In genomic region chr4:17494258-17494657, GRCh38 we compare ENCODE assay signal across 13 cellular contexts. TPM values are rescaled to one million over a fixed set of nuclear protein-coding genes. Genes with fewer than 3 reads are reported as not detected.
DNase-seq lines count a peak whose midpoint lies in the region; ATAC-seq, FAIRE-seq and TF ChIP-seq lines count a peak whose summit lies in the region.
"Had no signal": no experiment of that assay in that cellular context is flagged by ENCODE, and none has a peak within 500 bp of the region (broad histone marks: within the 10 kb centered on the region; RNA-seq: fewer than 3 reads in every experiment).

No MANE protein-coding gene starts in this region.

- H3K9ac ChIP-seq in GM23248 (no peak overlapping the region), endothelial cell of umbilical vein (replicated peaks; ENCODE audit: extremely low read depth, insufficient read depth, low read length) (no peak overlapping the region)

- no peak for TF ChIP-seq POLR2A in endothelial cell of umbilical vein (IDR thresholded peaks at IDR 0.05; ENCODE audit: low read depth, low read length)
- TF ChIP-seq POLR2A in tibial nerve (IDR thresholded peaks at IDR 0.05), result no peak
- no peak for TF ChIP-seq POLR2A in prostate gland (IDR thresholded peaks at IDR 0.05)

- H3K9me2 ChIP-seq in GM23248 (ENCODE audit: insufficient read depth), result no peaks in the 10 kb centered on the region

- H3K9me1 ChIP-seq in endothelial cell of umbilical vein (replicated peaks; ENCODE audit: control insufficient read depth, extremely low read depth, insufficient read depth, low read length), result no peaks in the 10 kb centered on the region

- H2AFZ ChIP-seq in GM23248 (no peak overlapping the region), endothelial cell of umbilical vein (ENCODE audit: low read depth, low read length) (no peak overlapping the region)

- intact Hi-C loops in endothelial cell of umbilical vein (cut with micrococcal nuclease) (no loop called here), prostate gland (cut with DNase I) (no loop called here)

- no peak overlapping the region for H3K4me2 ChIP-seq in GM23248 (ENCODE audit: unreplicated experiment)
- no peak overlapping the region for H3K4me2 ChIP-seq in endothelial cell of umbilical vein (ENCODE audit: insufficient read depth, low read length)

- dilution Hi-C loops in endothelial cell of umbilical vein (cut with MboI; ENCODE audit: extremely low pct_ligation_motif_present, low sequenced_read_pairs), result no loop called here

- BruUV-seq in endothelial cell of umbilical vein (replicated peaks; lab: Mats Ljungman, UMichigan), result no TSS peak

- H3K27me3 ChIP-seq in GM23248 (replicated peaks; ENCODE audit: insufficient read depth), result no peaks in the 10 kb centered on the region
- H3K27me3 ChIP-seq in endothelial cell of umbilical vein (ENCODE audit: control insufficient read depth in 2 of 2, insufficient read depth in 2 of 2, low read length in 2 of 2), result no peaks in the 10 kb centered on the region
- no peaks in the 10 kb centered on the region for H3K27me3 ChIP-seq in tibial nerve
- no peaks in the 10 kb centered on the region for H3K27me3 ChIP-seq in prostate gland (replicated peaks; ENCODE audit: insufficient read depth)
- H3K27me3 ChIP-seq: thyroid gland had no signal

- POLR2A ChIA-PET in endothelial cell of umbilical vein (lab: Charles Lee), result no interaction called here

- 27% methylated on average over 3 of the region's 3 CpGs for WGBS in GM23248 (ENCODE audit: low coverage in 1 of 2, low lambda C conversion rate in 2 of 2, missing lambda C conversion rate in 2 of 2), 2 experiments
- WGBS in tibial nerve, 2 donors, result 44 to 52% methylated on average over 3 of the region's 3 CpGs
- WGBS in prostate gland, result 76% methylated on average over 3 of the region's 3 CpGs

- no peak for ATAC-seq in HG02885 (IDR thresholded peaks at IDR 0.05; ENCODE audit: poor library complexity, unreplicated experiment)
- ATAC-seq: Right ventricle myocardium inferior had no signal

- peak; percentile 30 for FAIRE-seq in RCC 7860 (lab: Jason Lieb, UNC)
- peak; percentile 12 for FAIRE-seq in endothelial cell of umbilical vein (lab: Jason Lieb, UNC)
- FAIRE-seq: colon, GM18507 had no signal

- H4K20me1 ChIP-seq in GM23248 (ENCODE audit: insufficient read depth) (no peaks in the 10 kb centered on the region), endothelial cell of umbilical vein (replicated peaks; ENCODE audit: control insufficient read depth, extremely low read depth, insufficient read depth, low read length) (no peaks in the 10 kb centered on the region)

- peaks cover 4% of the 10 kb centered on the region; the same call in 1 of the 2 replicates for H3F3A ChIP-seq in GM23248 (ENCODE audit: insufficient read depth)

- TF ChIP-seq CTCF in endothelial cell of umbilical vein (IDR thresholded peaks at IDR 0.05; ENCODE audit: extremely low read depth in 1 of 2, insufficient read depth in 1 of 2, low read depth in 1 of 2, low read length in 2 of 2) (no peak), tibial nerve (IDR thresholded peaks at IDR 0.05) (no peak), prostate gland (IDR thresholded peaks at IDR 0.05) (no peak)

- CTCF ChIA-PET in endothelial cell of umbilical vein (lab: Charles Lee), result interaction anchor here (1.0 kb wide), 1 partner anchor 22 kb away, joined by 4 read pairs; no protein-coding TSS in a partner anchor

- in situ Hi-C loops in GM23248 (cut with MboI), result no loop called here

- H3K4me1 ChIP-seq in GM23248 (ENCODE audit: insufficient read depth) (peaks cover 11% of the 10 kb centered on the region), endothelial cell of umbilical vein (ENCODE audit: control insufficient read depth, extremely low read depth, insufficient read depth, low read length) (peaks cover 9% of the 10 kb centered on the region), tibial nerve (peaks cover 0 to 16% (median 6%) of the 10 kb centered on the region in 4 donors), prostate gland (replicated peaks) (no peaks in the 10 kb centered on the region)

- H3K27ac ChIP-seq in GM23248 (peak overlapping the region; percentile 32), endothelial cell of umbilical vein (ENCODE audit: insufficient read depth, low read depth, low read length) (peak overlapping the region; percentile 25), tibial nerve (no peak overlapping the region), prostate gland (no peak overlapping the region)
- H3K27ac ChIP-seq: thyroid gland had no signal

- H3K79me2 ChIP-seq in GM23248 (ENCODE audit: insufficient read depth), result no peaks in the 10 kb centered on the region
- peaks cover 2% of the 10 kb centered on the region for H3K79me2 ChIP-seq in endothelial cell of umbilical vein (ENCODE audit: control insufficient read depth, insufficient read depth, low read length)

- H3K4me3 ChIP-seq in GM23248, result no peak overlapping the region
- no peak overlapping the region for H3K4me3 ChIP-seq in endothelial cell of umbilical vein (replicated peaks in 1 of 3; ENCODE audit: insufficient read depth in 1 of 3, low read depth in 1 of 3, low read length in 3 of 3)
- no peak overlapping the region for H3K4me3 ChIP-seq in tibial nerve
- no peak overlapping the region for H3K4me3 ChIP-seq in prostate gland
- H3K4me3 ChIP-seq: thyroid gland had no signal

- H3K9me3 ChIP-seq in GM23248 (ENCODE audit: low read depth) (no peaks in the 10 kb centered on the region), endothelial cell of umbilical vein (replicated peaks; ENCODE audit: control insufficient read depth, insufficient read depth, low read length) (no peaks in the 10 kb centered on the region), tibial nerve (no peaks in the 10 kb centered on the region), prostate gland (no peaks in the 10 kb centered on the region)
- H3K9me3 ChIP-seq: thyroid gland had no signal

- TF ChIP-seq EP300 in tibial nerve (IDR thresholded peaks at IDR 0.05), result no peak

- 0 out of 2 replicates have a peak, but pooled peaks cover 2% of the 10 kb centered on the region for H3K36me3 ChIP-seq in GM23248 (ENCODE audit: low read depth)
- H3K36me3 ChIP-seq in endothelial cell of umbilical vein (ENCODE audit: control insufficient read depth in 2 of 2, extremely low read depth in 1 of 2, insufficient read depth in 2 of 2, low read length in 2 of 2), result peaks cover 6 to 9% of the 10 kb centered on the region in 2 experiments
- peaks cover 0 to 81% (median 0%) of the 10 kb centered on the region in 3 donors for H3K36me3 ChIP-seq in tibial nerve
- H3K36me3 ChIP-seq in prostate gland, result no peaks in the 10 kb centered on the region

- DNase-seq in GM23248 (peak; percentile 82), RCC 7860 (ENCODE audit: low spot score) (peak; percentile 74), endothelial cell of umbilical vein (ENCODE audit: low read depth, low spot score) (peak; percentile 46), putamen (ENCODE audit: low spot score) (peak; percentile 62), GDM1 (lab: John Stamatoyannopoulos, UW) (no peak), tibial nerve (ENCODE audit: low spot score in 2 of 2) (no peak), prostate gland (ENCODE audit: low spot score) (no peak)
- DNase-seq: thyroid gland had no signal

TF ChIP-seq in endothelial cell of umbilical vein, 7 proteins besides CTCF, POLR2A, EP300 and RAD21:
- TF ChIP-seq POLR2AphosphoS5 (IDR thresholded peaks at IDR 0.05; ENCODE audit: insufficient read depth, low read depth, low read length), result no peak
- no peak for TF ChIP-seq MAX (IDR thresholded peaks at IDR 0.05; ENCODE audit: insufficient read depth, insufficient read length)
- no peak for TF ChIP-seq MYC (IDR thresholded peaks at IDR 0.05; ENCODE audit: low read depth, low read length)
- peak; percentile 83 for TF ChIP-seq JUN (IDR thresholded peaks at IDR 0.05; ENCODE audit: borderline replicate concordance, insufficient read depth, insufficient read length, low read depth)
- TF ChIP-seq GATA2 (IDR thresholded peaks at IDR 0.05; ENCODE audit: insufficient read depth, insufficient read length, low read depth, low read length), result no peak
- no peak for TF ChIP-seq EZH2 (IDR thresholded peaks at IDR 0.05; ENCODE audit: borderline replicate concordance, low read depth, low read length, severe bottlenecking)
- TF ChIP-seq FOS (IDR thresholded peaks at IDR 0.05; ENCODE audit: borderline replicate concordance, insufficient read depth, low read length), result peak; percentile 71
TF ChIP-seq in endothelial cell of umbilical vein: peak in this region for 2.

RNA-seq across cellular contexts. Expression of gene QDPR, which starts 17.6 kb away (rescaled TPM):
- 13.9 and 20.4 TPM in 2 replicates for total RNA-seq in GM23248 (2014; rRNA removed; shearing (Covaris generic))
- polyA plus RNA-seq in GM23248 (2016; fragmentation: Nextera tagmentation; extraction: Ambion mirVana) (40.4 and 40.5 TPM in 2 replicates), endothelial cell of umbilical vein (18.4 and 20.5 TPM in 2 replicates)
- total RNA-seq in endothelial cell of umbilical vein (20.9 and 24.6 TPM in 2 replicates), tibial nerve (10 to 100 TPM; 15.9 to 53.1 (median 24.7) TPM), prostate gland (10 to 100 TPM; 11.4 to 18.9 TPM)
- polyA plus RNA-seq in endothelial cell of umbilical vein (2011; cell fraction: cytosol; rRNA removed), result 17.5 and 19.1 TPM in 2 replicates
- polyA plus RNA-seq in endothelial cell of umbilical vein (2011; cell fraction: nucleus; rRNA removed), result 9.7 and 12.0 TPM in 2 replicates
- 29.9 and 35.7 TPM in 2 replicates for polyA plus RNA-seq in endothelial cell of umbilical vein (2012)
- polyA minus RNA-seq in endothelial cell of umbilical vein, result 15.7 and 18.4 TPM in 2 replicates
- polyA minus RNA-seq in endothelial cell of umbilical vein (2011; cell fraction: cytosol; rRNA and poly(A)+ RNA removed), result 11.2 TPM
- polyA minus RNA-seq in endothelial cell of umbilical vein (2011; cell fraction: nucleus; rRNA and poly(A)+ RNA removed), result 4.8 and 6.7 TPM in 2 replicates

RNA-seq across cellular contexts. Expression of gene CLRN2, which starts 20.7 kb away (rescaled TPM):
- not detected in 2 replicates for total RNA-seq in GM23248 (2014; rRNA removed; shearing (Covaris generic))
- polyA plus RNA-seq in GM23248 (2016; fragmentation: Nextera tagmentation; extraction: Ambion mirVana) (not detected in 2 replicates), endothelial cell of umbilical vein (not detected in 2 replicates)
- total RNA-seq in endothelial cell of umbilical vein (not detected in 2 replicates), tibial nerve (not detected), prostate gland (not detected)
- polyA plus RNA-seq in endothelial cell of umbilical vein (2011; cell fraction: cytosol; rRNA removed), result not detected in 2 replicates
- not detected in 2 replicates for polyA plus RNA-seq in endothelial cell of umbilical vein (2011; cell fraction: nucleus; rRNA removed)
- polyA plus RNA-seq in endothelial cell of umbilical vein (2012), result not detected in 2 replicates
- not detected in 2 replicates for polyA minus RNA-seq in endothelial cell of umbilical vein
- not detected for polyA minus RNA-seq in endothelial cell of umbilical vein (2011; cell fraction: cytosol; rRNA and poly(A)+ RNA removed)
- polyA minus RNA-seq in endothelial cell of umbilical vein (2011; cell fraction: nucleus; rRNA and poly(A)+ RNA removed), result not detected in 2 replicates
- total RNA-seq: Right ventricle myocardium inferior, thyroid gland had no signal
- polyA plus RNA-seq: neural cell had no signal

Comparison
In these comparisons a context has a peak if more than half of its experiments do, and no peak if none do; other contexts are left out.
1. DNase-seq: peak in GM23248 (single experiment), RCC 7860 (single experiment), endothelial cell of umbilical vein (single experiment) and putamen (single experiment); none in GDM1 (single experiment), tibial nerve (0 of 2) and prostate gland (single experiment).
2. H3K27ac ChIP-seq: peak in GM23248 (single experiment) and endothelial cell of umbilical vein (single experiment); none in tibial nerve (0 of 4) and prostate gland (0 of 2).